In genomic region chr4:7661846-7662506, GRCh38 we compare ENCODE assay signal across 27 cellular contexts.
"Had no signal": no experiment of that assay in that cellular context is flagged by ENCODE, and none has a peak within 500 bp of the region (broad histone marks: within the 10 kb centered on the region; RNA-seq: fewer than 3 reads in every experiment).

No MANE protein-coding gene starts in this region.

- H3K36me3 ChIP-seq: cardiac muscle cell, SJCRH30 had no signal

- H3K4me1 ChIP-seq: SJCRH30 had no signal

- ATAC-seq: activated CD8-positive, alpha-beta memory T cell treated with anti-CD3 and anti-CD28 coated beads, Interleukin-2, amount 10 ng/mL, durations not matched to agents 7 days and 5 days; activated naive CD8-positive, alpha-beta T cell treated with anti-CD3 and anti-CD28 coated beads, Interleukin-2, amount 50 U/mL, for 24 hours; Panc1 had no signal

- H3K4me3 ChIP-seq: cardiac muscle cell, SJCRH30, SK-N-MC had no signal

- H3K27me3 ChIP-seq: cardiac muscle cell, SJCRH30 had no signal

- H3K27ac ChIP-seq: cardiac muscle cell, SJCRH30, SK-N-MC, WERI-Rb-1 had no signal

- H3K9me3 ChIP-seq: SJCRH30 had no signal

- DNase-seq: activated CD4-positive, alpha-beta memory T cell treated with anti-CD3 and anti-CD28 coated beads, Interleukin-2, amount 10 ng/mL, durations not matched to agents 7 days and 5 days; activated CD4-positive, alpha-beta T cell treated with anti-CD3 and anti-CD28 coated beads for 1 hour; activated CD4-positive, alpha-beta T cell treated with anti-CD3 and anti-CD28 coated beads for 48 hours; activated CD4-positive, CD25-positive, alpha-beta regulatory T cell; activated CD8-positive, alpha-beta memory T cell treated with anti-CD3 and anti-CD28 coated beads for 24 hours; activated CD8-positive, alpha-beta memory T cell treated with anti-CD3 and anti-CD28 coated beads, Interleukin-2, amount 10 ng/mL, durations not matched to agents 7 days and 5 days; activated CD8-positive, alpha-beta memory T cell treated with anti-CD3 and anti-CD28 coated beads, Interleukin-2, amount 50 U/mL, for 48 hours; activated effector memory CD4-positive, alpha-beta T cell treated with Interleukin-2 at 50 U/mL for 16 hours; activated naive CD4-positive, alpha-beta T cell treated with anti-CD3 and anti-CD28 coated beads, Interleukin-2, amount 10 ng/mL, durations not matched to agents 7 days and 5 days; activated naive CD8-positive, alpha-beta T cell treated with anti-CD3 and anti-CD28 coated beads, Interleukin-2, amount 50 U/mL, for 24 hours; activated T-cell treated with anti-CD3 and anti-CD28 coated beads, Interleukin-2, amount 50 U/mL, for 48 hours; aorta; NCI-H1105 treated with DMSO at 0.1 percent for 48 hours; NCI-H1436; NCI-H1694; NCI-H1930; NCI-H2081 treated with DMSO at 0.1 percent for 48 hours; NCI-H226; NCI-H446 treated with DMSO at 0.1 percent for 48 hours; NCI-H524; SHP77; SJCRH30; T1000; WERI-Rb-1 had no signal
